ENCODE assay signal across 1 cellular context in the genomic region with DNA sequence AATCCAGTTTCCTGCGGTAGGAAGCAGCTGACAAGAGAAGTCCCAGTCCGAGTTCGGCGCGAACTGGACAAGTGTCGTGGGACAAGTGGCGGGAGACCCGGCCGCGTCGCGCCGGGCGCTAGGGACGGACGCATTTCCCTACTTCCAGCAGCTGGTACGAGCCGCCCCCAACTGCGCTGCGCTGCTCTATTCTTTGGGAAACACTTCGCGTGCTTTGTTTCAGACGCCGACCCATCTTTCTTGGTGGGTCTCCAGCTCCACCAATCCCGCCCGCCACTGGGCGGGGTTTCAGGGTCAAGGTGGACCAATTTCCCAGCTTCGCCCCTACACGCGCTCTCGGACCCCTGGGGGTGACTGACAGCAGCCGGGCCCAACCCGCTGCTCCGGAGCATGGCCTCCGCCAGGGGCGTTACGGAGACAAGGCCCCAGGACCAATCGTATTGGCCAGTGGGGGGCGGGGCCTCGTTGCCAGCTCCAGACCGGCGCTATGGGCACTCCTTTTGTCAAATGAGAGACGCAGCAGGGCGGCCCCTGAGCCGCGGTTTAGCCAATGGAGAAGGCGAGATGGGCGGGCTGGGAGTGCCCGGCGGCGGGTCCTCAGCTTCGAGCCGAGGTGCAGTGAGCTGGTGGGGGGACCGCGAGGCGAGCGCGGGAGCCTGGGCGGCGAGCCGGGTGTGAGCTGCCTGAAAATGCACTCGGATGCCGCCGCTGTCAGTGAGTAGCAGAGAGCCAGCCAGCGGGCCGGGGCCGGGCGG.
A peak's percentile ranks its signal among the peaks of the same experiment; 100 is the strongest.
TF ChIP-seq lines count a peak whose summit lies in the region.

A gene (plus strand): TSS at position 600 of the 755 bp plus-strand sequence. CDS start 90 bp downstream, at position 690.

TF ChIP-seq in H1, 55 proteins besides CTCF, POLR2A, EP300 and RAD21:
- no peak for TF ChIP-seq KDM5A (IDR thresholded peaks at IDR 0.05; ENCODE audit: low read length)
- TF ChIP-seq POLR2AphosphoS5 (IDR thresholded peaks at IDR 0.05; ENCODE audit: low read depth, low read length), result no peak; the same call in 1 of the 2 replicates
- peak; percentile 79 for TF ChIP-seq CREB1 (IDR thresholded peaks at IDR 0.05)
- TF ChIP-seq HDAC6 (IDR thresholded peaks at IDR 0.05; ENCODE audit: low read depth, low read length), result no peak
- TF ChIP-seq CHD1 (IDR thresholded peaks at IDR 0.05; ENCODE audit: low read depth, low read length), result no peak
- TF ChIP-seq CEBPB (IDR thresholded peaks at IDR 0.05; ENCODE audit: low read depth, low read length), result no peak
- TF ChIP-seq SP2 (IDR thresholded peaks at IDR 0.05; ENCODE audit: low read length), result peak; percentile 86
- peak; percentile 21; the same call in 1 of the 2 replicates for TF ChIP-seq SUZ12 (IDR thresholded peaks at IDR 0.05; ENCODE audit: low read length)
- TF ChIP-seq FOSL1 (IDR thresholded peaks at IDR 0.05; ENCODE audit: insufficient read depth, low read depth, low read length), result no peak
- TF ChIP-seq, protein P1, sequence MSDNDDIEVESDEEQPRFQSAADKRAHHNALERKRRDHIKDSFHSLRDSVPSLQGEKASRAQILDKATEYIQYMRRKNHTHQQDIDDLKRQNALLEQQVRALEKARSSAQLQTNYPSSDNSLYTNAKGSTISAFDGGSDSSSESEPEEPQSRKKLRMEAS (IDR thresholded peaks at IDR 0.05), result peak; percentile 43; the same call in 1 of the 2 replicates
- TF ChIP-seq TAF1 (IDR thresholded peaks at IDR 0.05; ENCODE audit: low read depth, low read length), result peak; percentile 56; the same call in 1 of the 2 replicates
- no peak for TF ChIP-seq SRF (IDR thresholded peaks at IDR 0.05; ENCODE audit: low read depth, low read length)
- TF ChIP-seq NRF1 (IDR thresholded peaks at IDR 0.05; ENCODE audit: low read depth, low read length), result no peak
- TF ChIP-seq, protein P2, sequence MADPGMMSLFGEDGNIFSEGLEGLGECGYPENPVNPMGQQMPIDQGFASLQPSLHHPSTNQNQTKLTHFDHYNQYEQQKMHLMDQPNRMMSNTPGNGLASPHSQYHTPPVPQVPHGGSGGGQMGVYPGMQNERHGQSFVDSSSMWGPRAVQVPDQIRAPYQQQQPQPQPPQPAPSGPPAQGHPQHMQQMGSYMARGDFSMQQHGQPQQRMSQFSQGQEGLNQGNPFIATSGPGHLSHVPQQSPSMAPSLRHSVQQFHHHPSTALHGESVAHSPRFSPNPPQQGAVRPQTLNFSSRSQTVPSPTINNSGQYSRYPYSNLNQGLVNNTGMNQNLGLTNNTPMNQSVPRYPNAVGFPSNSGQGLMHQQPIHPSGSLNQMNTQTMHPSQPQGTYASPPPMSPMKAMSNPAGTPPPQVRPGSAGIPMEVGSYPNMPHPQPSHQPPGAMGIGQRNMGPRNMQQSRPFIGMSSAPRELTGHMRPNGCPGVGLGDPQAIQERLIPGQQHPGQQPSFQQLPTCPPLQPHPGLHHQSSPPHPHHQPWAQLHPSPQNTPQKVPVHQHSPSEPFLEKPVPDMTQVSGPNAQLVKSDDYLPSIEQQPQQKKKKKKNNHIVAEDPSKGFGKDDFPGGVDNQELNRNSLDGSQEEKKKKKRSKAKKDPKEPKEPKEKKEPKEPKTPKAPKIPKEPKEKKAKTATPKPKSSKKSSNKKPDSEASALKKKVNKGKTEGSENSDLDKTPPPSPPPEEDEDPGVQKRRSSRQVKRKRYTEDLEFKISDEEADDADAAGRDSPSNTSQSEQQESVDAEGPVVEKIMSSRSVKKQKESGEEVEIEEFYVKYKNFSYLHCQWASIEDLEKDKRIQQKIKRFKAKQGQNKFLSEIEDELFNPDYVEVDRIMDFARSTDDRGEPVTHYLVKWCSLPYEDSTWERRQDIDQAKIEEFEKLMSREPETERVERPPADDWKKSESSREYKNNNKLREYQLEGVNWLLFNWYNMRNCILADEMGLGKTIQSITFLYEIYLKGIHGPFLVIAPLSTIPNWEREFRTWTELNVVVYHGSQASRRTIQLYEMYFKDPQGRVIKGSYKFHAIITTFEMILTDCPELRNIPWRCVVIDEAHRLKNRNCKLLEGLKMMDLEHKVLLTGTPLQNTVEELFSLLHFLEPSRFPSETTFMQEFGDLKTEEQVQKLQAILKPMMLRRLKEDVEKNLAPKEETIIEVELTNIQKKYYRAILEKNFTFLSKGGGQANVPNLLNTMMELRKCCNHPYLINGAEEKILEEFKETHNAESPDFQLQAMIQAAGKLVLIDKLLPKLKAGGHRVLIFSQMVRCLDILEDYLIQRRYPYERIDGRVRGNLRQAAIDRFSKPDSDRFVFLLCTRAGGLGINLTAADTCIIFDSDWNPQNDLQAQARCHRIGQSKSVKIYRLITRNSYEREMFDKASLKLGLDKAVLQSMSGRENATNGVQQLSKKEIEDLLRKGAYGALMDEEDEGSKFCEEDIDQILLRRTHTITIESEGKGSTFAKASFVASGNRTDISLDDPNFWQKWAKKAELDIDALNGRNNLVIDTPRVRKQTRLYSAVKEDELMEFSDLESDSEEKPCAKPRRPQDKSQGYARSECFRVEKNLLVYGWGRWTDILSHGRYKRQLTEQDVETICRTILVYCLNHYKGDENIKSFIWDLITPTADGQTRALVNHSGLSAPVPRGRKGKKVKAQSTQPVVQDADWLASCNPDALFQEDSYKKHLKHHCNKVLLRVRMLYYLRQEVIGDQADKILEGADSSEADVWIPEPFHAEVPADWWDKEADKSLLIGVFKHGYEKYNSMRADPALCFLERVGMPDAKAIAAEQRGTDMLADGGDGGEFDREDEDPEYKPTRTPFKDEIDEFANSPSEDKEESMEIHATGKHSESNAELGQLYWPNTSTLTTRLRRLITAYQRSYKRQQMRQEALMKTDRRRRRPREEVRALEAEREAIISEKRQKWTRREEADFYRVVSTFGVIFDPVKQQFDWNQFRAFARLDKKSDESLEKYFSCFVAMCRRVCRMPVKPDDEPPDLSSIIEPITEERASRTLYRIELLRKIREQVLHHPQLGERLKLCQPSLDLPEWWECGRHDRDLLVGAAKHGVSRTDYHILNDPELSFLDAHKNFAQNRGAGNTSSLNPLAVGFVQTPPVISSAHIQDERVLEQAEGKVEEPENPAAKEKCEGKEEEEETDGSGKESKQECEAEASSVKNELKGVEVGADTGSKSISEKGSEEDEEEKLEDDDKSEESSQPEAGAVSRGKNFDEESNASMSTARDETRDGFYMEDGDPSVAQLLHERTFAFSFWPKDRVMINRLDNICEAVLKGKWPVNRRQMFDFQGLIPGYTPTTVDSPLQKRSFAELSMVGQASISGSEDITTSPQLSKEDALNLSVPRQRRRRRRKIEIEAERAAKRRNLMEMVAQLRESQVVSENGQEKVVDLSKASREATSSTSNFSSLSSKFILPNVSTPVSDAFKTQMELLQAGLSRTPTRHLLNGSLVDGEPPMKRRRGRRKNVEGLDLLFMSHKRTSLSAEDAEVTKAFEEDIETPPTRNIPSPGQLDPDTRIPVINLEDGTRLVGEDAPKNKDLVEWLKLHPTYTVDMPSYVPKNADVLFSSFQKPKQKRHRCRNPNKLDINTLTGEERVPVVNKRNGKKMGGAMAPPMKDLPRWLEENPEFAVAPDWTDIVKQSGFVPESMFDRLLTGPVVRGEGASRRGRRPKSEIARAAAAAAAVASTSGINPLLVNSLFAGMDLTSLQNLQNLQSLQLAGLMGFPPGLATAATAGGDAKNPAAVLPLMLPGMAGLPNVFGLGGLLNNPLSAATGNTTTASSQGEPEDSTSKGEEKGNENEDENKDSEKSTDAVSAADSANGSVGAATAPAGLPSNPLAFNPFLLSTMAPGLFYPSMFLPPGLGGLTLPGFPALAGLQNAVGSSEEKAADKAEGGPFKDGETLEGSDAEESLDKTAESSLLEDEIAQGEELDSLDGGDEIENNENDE (IDR thresholded peaks at IDR 0.05; ENCODE audit: insufficient replicate concordance, low read length), result no peak
- TF ChIP-seq GABPA (IDR thresholded peaks at IDR 0.05; ENCODE audit: borderline replicate concordance, insufficient read depth, low read length), result no peak
- no peak for TF ChIP-seq TAF7 (optimal IDR thresholded peaks at IDR 0.05; ENCODE audit: borderline replicate concordance, low read depth, low read length)
- no peak for TF ChIP-seq BRCA1 (IDR thresholded peaks at IDR 0.05; ENCODE audit: low read depth, low read length)
- TF ChIP-seq EGR1 (IDR thresholded peaks at IDR 0.05; ENCODE audit: borderline replicate concordance, low read depth, low read length), result no peak
- no peak for TF ChIP-seq JUN (IDR thresholded peaks at IDR 0.05; ENCODE audit: low read depth, low read length)
- no peak for TF ChIP-seq BCL11A (IDR thresholded peaks at IDR 0.05; ENCODE audit: low read depth in 2 of 2, low read length in 2 of 2)
- TF ChIP-seq RFX5 (IDR thresholded peaks at IDR 0.05; ENCODE audit: borderline replicate concordance, low read depth, low read length), result no peak
- 0 out of 2 replicates have a peak, but pooled peaks have one; percentile 35 for TF ChIP-seq TBP (IDR thresholded peaks at IDR 0.05; ENCODE audit: low read depth, low read length)
- no peak for TF ChIP-seq ZNF274 (IDR thresholded peaks at IDR 0.05; ENCODE audit: borderline replicate concordance, extremely low read depth, low read length)
- TF ChIP-seq ASH2L (IDR thresholded peaks at IDR 0.05; ENCODE audit: low read length), result peak; percentile 31
- peak; percentile 52 for TF ChIP-seq PHF8 (conservative IDR thresholded peaks at IDR 0.05; ENCODE audit: low read depth, low read length)
- peak; percentile 72; the same call in 1 of the 2 replicates for TF ChIP-seq RBBP5 (IDR thresholded peaks at IDR 0.05; ENCODE audit: borderline replicate concordance, low read depth, low read length)
- TF ChIP-seq SIRT6 (IDR thresholded peaks at IDR 0.05; ENCODE audit: low read length), result no peak
- no peak for TF ChIP-seq YY1 (IDR thresholded peaks at IDR 0.05; ENCODE audit: low read depth, low read length)
- TF ChIP-seq GTF2F1 (IDR thresholded peaks at IDR 0.05; ENCODE audit: borderline replicate concordance, low read depth, low read length), result no peak
- peak; percentile 81 for TF ChIP-seq KDM4A (IDR thresholded peaks at IDR 0.05; ENCODE audit: low read depth, low read length, severe bottlenecking)
- peak; percentile 9 for TF ChIP-seq NANOG (IDR thresholded peaks at IDR 0.05; ENCODE audit: insufficient read depth, low read depth, low read length, poor library complexity, severe bottlenecking)
- TF ChIP-seq TEAD4 (IDR thresholded peaks at IDR 0.05; ENCODE audit: low read depth, low read length), result no peak
- peak; percentile 90 for TF ChIP-seq CHD2 (IDR thresholded peaks at IDR 0.05; ENCODE audit: low read length)
- no peak for TF ChIP-seq CBX8 (IDR thresholded peaks at IDR 0.05; ENCODE audit: borderline replicate concordance, low read depth, low read length)
- TF ChIP-seq SIN3A (conservative IDR thresholded peaks at IDR 0.05 in 1 of 2, IDR thresholded peaks at IDR 0.05 in 1 of 2; ENCODE audit: low read depth in 1 of 2, low read length in 2 of 2), result peak in 1 of 2 experiments; percentile 72; a peak in 2 of 4 replicates
- TF ChIP-seq CTBP2 (IDR thresholded peaks at IDR 0.05; ENCODE audit: borderline replicate concordance, insufficient read depth, insufficient read length, low read length), result no peak
- TF ChIP-seq, protein P3, sequence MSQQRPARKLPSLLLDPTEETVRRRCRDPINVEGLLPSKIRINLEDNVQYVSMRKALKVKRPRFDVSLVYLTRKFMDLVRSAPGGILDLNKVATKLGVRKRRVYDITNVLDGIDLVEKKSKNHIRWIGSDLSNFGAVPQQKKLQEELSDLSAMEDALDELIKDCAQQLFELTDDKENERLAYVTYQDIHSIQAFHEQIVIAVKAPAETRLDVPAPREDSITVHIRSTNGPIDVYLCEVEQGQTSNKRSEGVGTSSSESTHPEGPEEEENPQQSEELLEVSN (IDR thresholded peaks at IDR 0.05), result peak; percentile 26
- no peak; a peak in 1 of 4 replicates for TF ChIP-seq HDAC2 (IDR thresholded peaks at IDR 0.05; ENCODE audit: borderline replicate concordance in 1 of 2, low read depth in 2 of 2, low read length in 2 of 2)
- peak; percentile 97 for TF ChIP-seq SP1 (IDR thresholded peaks at IDR 0.05; ENCODE audit: low read depth, low read length)
